Comparison of ENCODE assay signal across 2 cellular contexts in the genomic region with DNA sequence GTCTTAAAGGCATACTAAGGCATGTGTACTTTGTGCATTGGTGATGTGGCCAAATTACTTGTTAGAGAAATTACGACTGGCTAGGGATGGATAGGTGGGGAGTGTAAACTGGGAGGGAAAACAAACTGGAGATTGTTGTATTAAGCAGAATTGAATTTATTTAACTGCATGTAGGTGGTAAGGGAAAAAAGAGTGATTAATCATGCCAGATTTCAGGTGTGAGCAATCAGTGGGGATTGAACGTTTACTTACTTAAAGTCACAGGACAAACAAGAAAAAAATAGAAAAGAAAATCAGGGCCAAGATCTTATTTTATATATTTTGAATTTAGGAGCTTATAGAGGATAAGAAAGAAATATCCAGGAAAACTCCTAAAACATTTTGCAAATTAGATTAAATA.
TF ChIP-seq lines count a peak whose summit lies in the region.

No MANE protein-coding gene starts in this region.

TF ChIP-seq in IMR-90, 13 proteins besides CTCF, POLR2A, EP300 and RAD21 (continued from another document):
- no peak for TF ChIP-seq RFX5 (IDR thresholded peaks at IDR 0.05; ENCODE audit: low read depth, low read length)
- TF ChIP-seq, protein P1, sequence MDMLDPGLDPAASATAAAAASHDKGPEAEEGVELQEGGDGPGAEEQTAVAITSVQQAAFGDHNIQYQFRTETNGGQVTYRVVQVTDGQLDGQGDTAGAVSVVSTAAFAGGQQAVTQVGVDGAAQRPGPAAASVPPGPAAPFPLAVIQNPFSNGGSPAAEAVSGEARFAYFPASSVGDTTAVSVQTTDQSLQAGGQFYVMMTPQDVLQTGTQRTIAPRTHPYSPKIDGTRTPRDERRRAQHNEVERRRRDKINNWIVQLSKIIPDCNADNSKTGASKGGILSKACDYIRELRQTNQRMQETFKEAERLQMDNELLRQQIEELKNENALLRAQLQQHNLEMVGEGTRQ (IDR thresholded peaks at IDR 0.05; ENCODE audit: low read depth, low read length), result no peak
- no peak for TF ChIP-seq SMC3 (IDR thresholded peaks at IDR 0.05; ENCODE audit: low read depth, low read length)
- no peak for TF ChIP-seq NFE2L2 (IDR thresholded peaks at IDR 0.05; ENCODE audit: low read depth, low read length)
- TF ChIP-seq CEBPB (IDR thresholded peaks at IDR 0.05; ENCODE audit: low read depth, low read length), result no peak
- no peak for TF ChIP-seq CHD1 (IDR thresholded peaks at IDR 0.05; ENCODE audit: low read depth, low read length)
- no peak for TF ChIP-seq MXI1 (IDR thresholded peaks at IDR 0.05; ENCODE audit: borderline replicate concordance, low read depth, low read length)
- TF ChIP-seq, protein P2, sequence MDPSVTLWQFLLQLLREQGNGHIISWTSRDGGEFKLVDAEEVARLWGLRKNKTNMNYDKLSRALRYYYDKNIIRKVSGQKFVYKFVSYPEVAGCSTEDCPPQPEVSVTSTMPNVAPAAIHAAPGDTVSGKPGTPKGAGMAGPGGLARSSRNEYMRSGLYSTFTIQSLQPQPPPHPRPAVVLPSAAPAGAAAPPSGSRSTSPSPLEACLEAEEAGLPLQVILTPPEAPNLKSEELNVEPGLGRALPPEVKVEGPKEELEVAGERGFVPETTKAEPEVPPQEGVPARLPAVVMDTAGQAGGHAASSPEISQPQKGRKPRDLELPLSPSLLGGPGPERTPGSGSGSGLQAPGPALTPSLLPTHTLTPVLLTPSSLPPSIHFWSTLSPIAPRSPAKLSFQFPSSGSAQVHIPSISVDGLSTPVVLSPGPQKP (IDR thresholded peaks at IDR 0.05; ENCODE audit: borderline replicate concordance, low read depth, low read length), result no peak
- TF ChIP-seq FOS (IDR thresholded peaks at IDR 0.05; ENCODE audit: low read depth, low read length), result no peak
- no peak for TF ChIP-seq MAFK (IDR thresholded peaks at IDR 0.05; ENCODE audit: low read depth, low read length)
- no peak for TF ChIP-seq MAZ (IDR thresholded peaks at IDR 0.05; ENCODE audit: borderline replicate concordance, low read depth, low read length)
TF ChIP-seq in IMR-90: peak in this region for 0.

TF ChIP-seq in WTC11, 78 proteins besides CTCF, POLR2A, EP300 and RAD21:
- TF ChIP-seq, protein P3, sequence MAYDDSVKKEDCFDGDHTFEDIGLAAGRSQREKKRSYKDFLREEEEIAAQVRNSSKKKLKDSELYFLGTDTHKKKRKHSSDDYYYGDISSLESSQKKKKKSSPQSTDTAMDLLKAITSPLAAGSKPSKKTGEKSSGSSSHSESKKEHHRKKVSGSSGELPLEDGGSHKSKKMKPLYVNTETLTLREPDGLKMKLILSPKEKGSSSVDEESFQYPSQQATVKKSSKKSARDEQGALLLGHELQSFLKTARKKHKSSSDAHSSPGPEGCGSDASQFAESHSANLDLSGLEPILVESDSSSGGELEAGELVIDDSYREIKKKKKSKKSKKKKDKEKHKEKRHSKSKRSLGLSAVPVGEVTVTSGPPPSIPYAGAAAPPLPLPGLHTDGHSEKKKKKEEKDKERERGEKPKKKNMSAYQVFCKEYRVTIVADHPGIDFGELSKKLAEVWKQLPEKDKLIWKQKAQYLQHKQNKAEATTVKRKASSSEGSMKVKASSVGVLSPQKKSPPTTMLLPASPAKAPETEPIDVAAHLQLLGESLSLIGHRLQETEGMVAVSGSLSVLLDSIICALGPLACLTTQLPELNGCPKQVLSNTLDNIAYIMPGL (CRISPR knock-in tag; IDR thresholded peaks at IDR 0.05), result no peak
- TF ChIP-seq, protein P4, sequence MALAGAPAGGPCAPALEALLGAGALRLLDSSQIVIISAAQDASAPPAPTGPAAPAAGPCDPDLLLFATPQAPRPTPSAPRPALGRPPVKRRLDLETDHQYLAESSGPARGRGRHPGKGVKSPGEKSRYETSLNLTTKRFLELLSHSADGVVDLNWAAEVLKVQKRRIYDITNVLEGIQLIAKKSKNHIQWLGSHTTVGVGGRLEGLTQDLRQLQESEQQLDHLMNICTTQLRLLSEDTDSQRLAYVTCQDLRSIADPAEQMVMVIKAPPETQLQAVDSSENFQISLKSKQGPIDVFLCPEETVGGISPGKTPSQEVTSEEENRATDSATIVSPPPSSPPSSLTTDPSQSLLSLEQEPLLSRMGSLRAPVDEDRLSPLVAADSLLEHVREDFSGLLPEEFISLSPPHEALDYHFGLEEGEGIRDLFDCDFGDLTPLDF (CRISPR knock-in tag; IDR thresholded peaks at IDR 0.05), result no peak
- TF ChIP-seq ZNF219 (CRISPR knock-in tag; IDR thresholded peaks at IDR 0.05; ENCODE audit: borderline replicate concordance) (no peak), PRRX2 (CRISPR knock-in tag; IDR thresholded peaks at IDR 0.05) (no peak), ZNF416 (CRISPR knock-in tag; IDR thresholded peaks at IDR 0.05) (no peak), TEAD4 (CRISPR knock-in tag; IDR thresholded peaks at IDR 0.05) (no peak), ELF4 (CRISPR knock-in tag; IDR thresholded peaks at IDR 0.05; ENCODE audit: low read depth) (no peak), NR1H2 (CRISPR knock-in tag; IDR thresholded peaks at IDR 0.05) (no peak)
- TF ChIP-seq, protein P5, sequence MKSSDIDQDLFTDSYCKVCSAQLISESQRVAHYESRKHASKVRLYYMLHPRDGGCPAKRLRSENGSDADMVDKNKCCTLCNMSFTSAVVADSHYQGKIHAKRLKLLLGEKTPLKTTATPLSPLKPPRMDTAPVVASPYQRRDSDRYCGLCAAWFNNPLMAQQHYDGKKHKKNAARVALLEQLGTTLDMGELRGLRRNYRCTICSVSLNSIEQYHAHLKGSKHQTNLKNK (CRISPR knock-in tag; IDR thresholded peaks at IDR 0.05), result no peak
